In genomic region chr19:17020823-17021222, GRCh38 we compare ENCODE assay signal across 14 cellular contexts. TPM values are rescaled to one million over a fixed set of nuclear protein-coding genes. Genes with fewer than 3 reads are reported as not detected.
DNase-seq lines count a peak whose midpoint lies in the region; ATAC-seq lines count a peak whose summit lies in the region.
"Had no signal": no experiment of that assay in that cellular context is flagged by ENCODE, and none has a peak within 500 bp of the region (broad histone marks: within the 10 kb centered on the region; RNA-seq: fewer than 3 reads in every experiment).

No MANE protein-coding gene starts in this region.

- H3K9me3 Mint-ChIP-seq in activated naive CD4-positive, alpha-beta T cell treated with anti-CD3 and anti-CD28 coated beads, Interleukin-2, amount 50 U/mL, for 72 hours: peaks cover 4 to 24% of the 10 kb centered on the region in 2 donors

- no peak overlapping the region for H3K27ac Mint-ChIP-seq in activated naive CD4-positive, alpha-beta T cell treated with anti-CD3 and anti-CD28 coated beads, Interleukin-2, amount 50 U/mL, for 72 hours

- H3K36me3 Mint-ChIP-seq in activated naive CD4-positive, alpha-beta T cell treated with anti-CD3 and anti-CD28 coated beads, Interleukin-2, amount 50 U/mL, for 72 hours: peaks cover 18 to 24% of the 10 kb centered on the region in 2 donors

- DNase-seq in activated naive CD4-positive, alpha-beta T cell treated with anti-CD3 and anti-CD28 coated beads, Interleukin-2, amount 50 U/mL, for 72 hours (ENCODE audit: low spot score in 2 of 2): no peak
- DNase-seq in activated naive CD4-positive, alpha-beta T cell treated with Interleukin-2 at 50 U/mL for 16 hours: no peak
- DNase-seq in RPMI7951 (ENCODE audit: low read depth): peak; percentile 15
- peak; percentile 33 for DNase-seq in iris pigment epithelial cell (ENCODE audit: low read depth)
- no peak for DNase-seq in NCI-H2196 treated with DMSO at 0.1 percent for 48 hours (lab: John Stamatoyannopoulos, UW; ENCODE audit: unreplicated experiment)
- no peak for DNase-seq in middle frontal gyrus (ENCODE audit: extremely low spot score, low spot score)
- DNase-seq: mucosa of descending colon; NCI-H1092 treated with DMSO at 0.1 percent for 48 hours; NCI-H510A treated with DMSO at 0.1 percent for 48 hours; posterior cingulate gyrus; stimulated activated CD4-positive, alpha-beta T cell treated with anti-CD3 and anti-CD28 coated beads, Interleukin-15, amount 100 ng/mL, for 24 hours; WERI-Rb-1 had no signal

- peak; percentile 47 to 70 for ATAC-seq in activated naive CD4-positive, alpha-beta T cell treated with anti-CD3 and anti-CD28 coated beads, Interleukin-2, amount 50 U/mL, for 72 hours
- ATAC-seq in esophagus mucosa: no peak
- no peak for ATAC-seq in GM21528 (IDR thresholded peaks at IDR 0.05; ENCODE audit: low FRiP score, unreplicated experiment)
- ATAC-seq: mucosa of descending colon had no signal

RNA-seq across cellular contexts. Expression of gene CPAMD8, which starts 5.8 kb away (rescaled TPM):
- under 1 TPM; 0.19 to 0.75 TPM for total RNA-seq in activated naive CD4-positive, alpha-beta T cell treated with anti-CD3 and anti-CD28 coated beads, Interleukin-2, amount 50 U/mL, for 72 hours
- total RNA-seq in RPMI7951 (2014; rRNA removed; shearing (Covaris generic)): 2.5 and 2.6 TPM in 2 replicates
- total RNA-seq in esophagus mucosa: 2.0 TPM

RNA-seq across cellular contexts. Expression of gene HAUS8, which starts 54.4 kb away (rescaled TPM):
- total RNA-seq in activated naive CD4-positive, alpha-beta T cell treated with anti-CD3 and anti-CD28 coated beads, Interleukin-2, amount 50 U/mL, for 72 hours: 10 to 100 TPM; 31.6 to 57.1 TPM
- 13.8 and 15.9 TPM in 2 replicates for total RNA-seq in RPMI7951 (2014; rRNA removed; shearing (Covaris generic))
- total RNA-seq in esophagus mucosa: 6.1 TPM

RNA-seq across cellular contexts. Expression of gene MYO9B, which starts 54.8 kb away (rescaled TPM):
- 100 to 1,000 TPM; 112 to 142 TPM for total RNA-seq in activated naive CD4-positive, alpha-beta T cell treated with anti-CD3 and anti-CD28 coated beads, Interleukin-2, amount 50 U/mL, for 72 hours
- 31.6 and 36.9 TPM in 2 replicates for total RNA-seq in RPMI7951 (2014; rRNA removed; shearing (Covaris generic))
- 27.4 TPM for total RNA-seq in esophagus mucosa

Comparison
In these comparisons a context has a peak if more than half of its experiments do, and no peak if none do; other contexts are left out.
1. ATAC-seq: peak in activated naive CD4-positive, alpha-beta T cell treated with anti-CD3 and anti-CD28 coated beads, Interleukin-2, amount 50 U/mL, for 72 hours (2 of 2); none in esophagus mucosa (single experiment) and GM21528 (single experiment).
2. DNase-seq: peak in RPMI7951 (single experiment) and iris pigment epithelial cell (single experiment); none in activated naive CD4-positive, alpha-beta T cell treated with anti-CD3 and anti-CD28 coated beads, Interleukin-2, amount 50 U/mL, for 72 hours (0 of 2), activated naive CD4-positive, alpha-beta T cell treated with Interleukin-2 at 50 U/mL for 16 hours (single experiment), NCI-H2196 treated with DMSO at 0.1 percent for 48 hours (single experiment) and middle frontal gyrus (single experiment).